In the genomic region with DNA sequence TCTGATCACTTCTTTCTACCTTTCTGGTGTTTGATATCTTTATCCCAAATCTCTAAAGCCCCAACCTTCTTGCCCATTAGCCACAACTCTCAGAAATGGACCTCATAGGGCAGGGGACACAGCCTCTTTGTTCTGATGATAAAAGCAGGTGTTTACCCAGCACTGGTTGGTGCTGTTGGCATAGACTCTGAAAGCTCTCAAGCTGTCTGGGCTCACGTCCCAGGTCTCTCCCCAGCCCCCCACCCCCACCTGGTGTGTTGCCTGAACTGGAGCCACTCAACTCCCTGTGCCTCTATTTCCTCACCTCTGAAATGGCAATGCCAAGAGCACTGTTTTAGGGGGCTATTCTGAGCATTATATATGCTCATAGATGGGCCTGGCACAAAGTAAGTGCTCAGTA, we compare ENCODE assay signal across 5 cellular contexts. TPM values are rescaled to one million over a fixed set of nuclear protein-coding genes. Genes with fewer than 3 reads are reported as not detected.
"Had no signal": no experiment of that assay in that cellular context is flagged by ENCODE, and none has a peak within 500 bp of the region (broad histone marks: within the 10 kb centered on the region; RNA-seq: fewer than 3 reads in every experiment).

No MANE protein-coding gene starts in this region.

RNA-seq across cellular contexts. Expression of a gene that starts 6.0 kb away (rescaled TPM):
- total RNA-seq: activated CD8-positive, alpha-beta T cell treated with anti-CD3 and anti-CD28 coated beads, Interleukin-2, amount 10 ng/mL, durations not matched to agents 7 days and 5 days; activated naive CD8-positive, alpha-beta T cell treated with anti-CD3 and anti-CD28 coated beads, Interleukin-2, amount 10 ng/mL, durations not matched to agents 7 days and 5 days; T-helper 17 cell had no signal

RNA-seq across cellular contexts. Expression of a gene that starts 40.4 kb away (rescaled TPM):
- total RNA-seq: activated naive CD8-positive, alpha-beta T cell treated with anti-CD3 and anti-CD28 coated beads, Interleukin-2, amount 10 ng/mL, durations not matched to agents 7 days and 5 days; adrenal gland; cerebellum had no signal
